ENCODE assay signal across 21 cellular contexts in genomic region chr17:80519091-80519781, GRCh38.
DNase-seq lines count a peak whose midpoint lies in the region; TF ChIP-seq lines count a peak whose summit lies in the region.
"Had no signal": no experiment of that assay in that cellular context is flagged by ENCODE, and none has a peak within 500 bp of the region (broad histone marks: within the 10 kb centered on the region; RNA-seq: fewer than 3 reads in every experiment).

No MANE protein-coding gene starts in this region.

- peak; percentile 15 for DNase-seq in EH (ENCODE audit: low read depth)
- DNase-seq in fibroblast of mammary gland (ENCODE audit: low read depth), result peak; percentile 52
- peak; percentile 5 for DNase-seq in retinal pigment epithelial cell (ENCODE audit: low read depth)
- DNase-seq in KG1 (lab: John Stamatoyannopoulos, UW), result no peak
- DNase-seq in NCI-H526 treated with DMSO at 0.1 percent for 48 hours (lab: John Stamatoyannopoulos, UW), result no peak
- no peak for DNase-seq in stimulated activated CD4-positive, alpha-beta T cell treated with anti-CD3 and anti-CD28 coated beads, Interleukin-1b, Interleukin-23, amount 100 ng/mL, for 48 hours
- no peak for DNase-seq in NCI-H2029 (lab: John Stamatoyannopoulos, UW)
- DNase-seq: CD8-positive, alpha-beta memory T cell; DMS79; H9; Kasumi-1; MG63; NCI-H1048; NCI-H1436; NCI-H2029 treated with DMSO at 0.1 percent for 48 hours; NCI-H2171; NCI-H446 treated with DMSO at 0.1 percent for 48 hours; Right ventricle myocardium superior had no signal

- H3K27ac ChIP-seq in angular gyrus (ENCODE audit: low read depth, low read length), result peak overlapping the region; percentile 68
- H3K27ac ChIP-seq: A549, BLaER1 had no signal

- H3K4me3 ChIP-seq in fibroblast of mammary gland (ENCODE audit: control insufficient read depth, low read depth, low read length) (no peak overlapping the region), retinal pigment epithelial cell (ENCODE audit: low read length) (no peak overlapping the region)
- H3K4me3 ChIP-seq: A549, BLaER1, MG63 had no signal

- TF ChIP-seq CTCF in fibroblast of mammary gland (conservative IDR thresholded peaks at IDR 0.05; ENCODE audit: control insufficient read depth, insufficient read depth, low read depth, low read length) (no peak), retinal pigment epithelial cell (conservative IDR thresholded peaks at IDR 0.05; ENCODE audit: low read depth, low read length) (no peak)

Comparison
In these comparisons a context has a peak if more than half of its experiments do, and no peak if none do; other contexts are left out.
1. DNase-seq: peak in EH (single experiment), fibroblast of mammary gland (single experiment) and retinal pigment epithelial cell (single experiment); none in KG1 (single experiment), NCI-H526 treated with DMSO at 0.1 percent for 48 hours (single experiment), stimulated activated CD4-positive, alpha-beta T cell treated with anti-CD3 and anti-CD28 coated beads, Interleukin-1b, Interleukin-23, amount 100 ng/mL, for 48 hours (single experiment) and NCI-H2029 (single experiment).